Comparison of ENCODE assay signal across 16 cellular contexts in genomic region chr14:75143761-75144527, GRCh38. TPM values are rescaled to one million over a fixed set of nuclear protein-coding genes. Genes with fewer than 3 reads are reported as not detected.
A peak's percentile ranks its signal among the peaks of the same experiment; 100 is the strongest.
DNase-seq lines count a peak whose midpoint lies in the region; FAIRE-seq and TF ChIP-seq lines count a peak whose summit lies in the region.
"Had no signal": no experiment of that assay in that cellular context is flagged by ENCODE, and none has a peak within 500 bp of the region (broad histone marks: within the 10 kb centered on the region; RNA-seq: fewer than 3 reads in every experiment).

No MANE protein-coding gene starts in this region.

- peaks cover 39% of the 10 kb centered on the region for H3K36me3 Mint-ChIP-seq in T-helper 2 cell treated with Interferon-gamma antibody and Interleukin-4, amounts not matched to agents 5 μg/mL and 100 μg/mL, for 36 hours (ENCODE audit: low read depth)

- H3K27ac ChIP-seq in caudate nucleus (ENCODE audit: low read depth, low read length) (peak overlapping the region; percentile 7), mucosa of rectum (ENCODE audit: low read depth in 2 of 2, low read length in 2 of 2) (peak overlapping the region; percentile 27 to 35), temporal lobe (ENCODE audit: low read depth, low read length) (peak overlapping the region; percentile 62)
- H3K27ac ChIP-seq: foreskin keratinocyte had no signal

- H3K9me3 ChIP-seq in mucosa of rectum (ENCODE audit: control insufficient read depth in 2 of 2, low read length in 2 of 2): no peaks in the 10 kb centered on the region

- H3K4me3 Mint-ChIP-seq in T-helper 2 cell treated with Interferon-gamma antibody and Interleukin-4, amounts not matched to agents 5 μg/mL and 100 μg/mL, for 36 hours: peak overlapping the region; percentile 24

- no peak overlapping the region for H3K4me3 ChIP-seq in mucosa of rectum (ENCODE audit: low read length in 2 of 2)

- H3K4me1 ChIP-seq in mucosa of rectum (ENCODE audit: control insufficient read depth in 2 of 2, insufficient read depth in 2 of 2, low read length in 2 of 2): peaks cover 7 to 12% of the 10 kb centered on the region in 2 donors

- H3K4me1 Mint-ChIP-seq in T-helper 2 cell treated with Interferon-gamma antibody and Interleukin-4, amounts not matched to agents 5 μg/mL and 100 μg/mL, for 36 hours (ENCODE audit: low read depth): peaks cover 42% of the 10 kb centered on the region

- no peaks in the 10 kb centered on the region for H3K9me3 Mint-ChIP-seq in T-helper 2 cell treated with Interferon-gamma antibody and Interleukin-4, amounts not matched to agents 5 μg/mL and 100 μg/mL, for 36 hours
- H3K9me3 Mint-ChIP-seq: activated naive CD4-positive, alpha-beta T cell treated with anti-CD3 and anti-CD28 coated beads, Interleukin-2, amount 50 U/mL, for 72 hours had no signal

- DNase-seq in T-helper 2 cell treated with Interferon-gamma antibody and Interleukin-4, amounts not matched to agents 5 μg/mL and 100 μg/mL, for 36 hours (ENCODE audit: low spot score): no peak
- DNase-seq in T-helper 2 cell: no peak
- no peak for DNase-seq in caudate nucleus (lab: John Stamatoyannopoulos, UW)
- DNase-seq in effector CD8-positive, alpha-beta T cell (lab: John Stamatoyannopoulos, UW): no peak
- DNase-seq in DMS79 (lab: John Stamatoyannopoulos, UW): no peak
- DNase-seq in D721Med (ENCODE audit: insufficient read length, low spot score): no peak
- DNase-seq: 8988T, Calu3, foreskin keratinocyte, KBM-7, NCI-H1694 treated with DMSO at 0.1 percent for 48 hours, NCI-H526 had no signal

- H3K27me3 Mint-ChIP-seq in T-helper 2 cell treated with Interferon-gamma antibody and Interleukin-4, amounts not matched to agents 5 μg/mL and 100 μg/mL, for 36 hours (ENCODE audit: low read depth): no peaks in the 10 kb centered on the region

- no peak for FAIRE-seq in D721Med (lab: Jason Lieb, UNC)
- FAIRE-seq: keratinocyte had no signal

- peaks cover under 1 to 3% of the 10 kb centered on the region in 2 donors for H3K36me3 ChIP-seq in mucosa of rectum (ENCODE audit: control insufficient read depth in 2 of 2, insufficient read depth in 2 of 2, low read length in 2 of 2)

- H3K9ac ChIP-seq in mucosa of rectum (ENCODE audit: low read depth in 1 of 2, low read length in 2 of 2): no peak overlapping the region

- no peak overlapping the region for H3K27ac Mint-ChIP-seq in T-helper 2 cell treated with Interferon-gamma antibody and Interleukin-4, amounts not matched to agents 5 μg/mL and 100 μg/mL, for 36 hours

- H3K27me3 ChIP-seq in mucosa of rectum (ENCODE audit: control insufficient read depth in 2 of 2, insufficient read depth in 2 of 2, low read length in 2 of 2): no peaks in the 10 kb centered on the region
- H3K27me3 ChIP-seq: foreskin keratinocyte had no signal

- no peak for TF ChIP-seq CTCF in D721Med (IDR thresholded peaks at IDR 0.05; ENCODE audit: insufficient read depth, missing control alignments)

RNA-seq across cellular contexts. Expression of gene NEK9, which starts 17.1 kb away (rescaled TPM):
- total RNA-seq in temporal lobe: 29.0 TPM

RNA-seq across cellular contexts. Expression of gene TMED10, which starts 32.5 kb away (rescaled TPM):
- 94.2 TPM for total RNA-seq in temporal lobe

Comparison
In these comparisons a context has a peak if more than half of its experiments do, and no peak if none do; other contexts are left out.
1. H3K27ac ChIP-seq: peak in every context shown above with its lines; median percentile 62 in temporal lobe; 31 in mucosa of rectum; 7 in caudate nucleus.